8 cellular contexts compared by ENCODE assay signal in the genomic region with DNA sequence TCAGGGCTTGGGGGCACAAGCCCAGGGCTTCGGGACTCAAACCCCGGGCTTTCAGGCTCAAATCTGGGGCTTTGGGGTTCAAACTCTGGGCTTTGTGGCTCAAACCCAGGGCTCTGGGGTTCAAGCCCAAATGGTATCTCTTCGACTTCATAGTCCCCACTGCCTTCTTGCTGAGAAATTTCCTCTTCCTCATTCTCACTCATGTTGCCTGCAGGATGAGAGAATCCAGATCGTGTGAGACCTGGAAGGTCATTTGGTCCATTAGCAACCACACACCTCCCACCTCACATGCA. TPM values are rescaled to one million over a fixed set of nuclear protein-coding genes. Genes with fewer than 3 reads are reported as not detected.
A peak's percentile ranks its signal among the peaks of the same experiment; 100 is the strongest.
DNase-seq lines count a peak whose midpoint lies in the region; ATAC-seq and TF ChIP-seq lines count a peak whose summit lies in the region.

No MANE protein-coding gene starts in this region.

- no peak overlapping the region for H2AFZ ChIP-seq in OCI-LY3 (ENCODE audit: low read depth, low read length)

- H3K79me2 ChIP-seq in OCI-LY3 (ENCODE audit: low read length), result no peaks in the 10 kb centered on the region; the same call in 1 of the 2 replicates

- H3K36me3 Mint-ChIP-seq in CD4-positive, alpha-beta memory T cell, result peaks cover 5 to 21% of the 10 kb centered on the region in 2 donors
- peaks cover 3% of the 10 kb centered on the region for H3K36me3 Mint-ChIP-seq in osteocyte (ENCODE audit: unreplicated experiment)

- no peaks in the 10 kb centered on the region for H3K36me3 ChIP-seq in CD4-positive, alpha-beta memory T cell (ENCODE audit: insufficient read depth, low read length)
- H3K36me3 ChIP-seq in OCI-LY3 (replicated peaks; ENCODE audit: low read depth, low read length), result peaks cover 9% of the 10 kb centered on the region

- intact Hi-C loops in CD4-positive, alpha-beta memory T cell (cut with micrococcal nuclease), result loop anchor here (2.0 to 10.0 kb wide), 4 partner anchors 51 to 167 kb away; partner anchors contain the start of genes DCTPP1, ITGAL and SEPHS2

- POLR2A ChIA-PET in CD4-positive, alpha-beta memory T cell (lab: Charles Lee; ENCODE audit: partially characterized antibody), result interaction anchor here (1.0 to 4.9 kb wide), 10 partner anchors 9 to 133 kb away, joined by 3 to 41 read pairs (median 6); partner anchors contain the start of genes FBRS, ZNF688, ZNF747 and ZNF764

- H3K4me1 Mint-ChIP-seq in CD4-positive, alpha-beta memory T cell, result peaks cover 24 to 43% (median 31%) of the 10 kb centered on the region in 4 donors
- H3K4me1 Mint-ChIP-seq in osteocyte (ENCODE audit: unreplicated experiment), result peaks cover 19% of the 10 kb centered on the region

- peak overlapping the region; percentile 72 for H3K4me2 ChIP-seq in OCI-LY3 (ENCODE audit: low read length)

- H3K27me3 Mint-ChIP-seq in CD4-positive, alpha-beta memory T cell, result no peaks in the 10 kb centered on the region
- H3K27me3 Mint-ChIP-seq in osteocyte (ENCODE audit: unreplicated experiment), result no peaks in the 10 kb centered on the region

- CTCF ChIA-PET in CD4-positive, alpha-beta memory T cell (lab: Charles Lee; ENCODE audit: partially characterized antibody), result interaction anchor here (0.6 to 3.0 kb wide), 3 partner anchors 10 to 96 kb away, joined by 3 to 13 read pairs (median 11); partner anchors contain the start of genes DCTPP1 and ZNF747

- H3K27me3 ChIP-seq in CD4-positive, alpha-beta memory T cell (ENCODE audit: insufficient read depth, low read length), result no peaks in the 10 kb centered on the region
- no peaks in the 10 kb centered on the region for H3K27me3 ChIP-seq in OCI-LY3 (ENCODE audit: low read depth, low read length)

- H3K9me3 Mint-ChIP-seq in CD4-positive, alpha-beta memory T cell, result peaks cover 0 to 3% (median 0%) of the 10 kb centered on the region in 8 donors
- no peaks in the 10 kb centered on the region for H3K9me3 Mint-ChIP-seq in osteocyte (ENCODE audit: unreplicated experiment)

- H4K20me1 ChIP-seq in OCI-LY3 (ENCODE audit: insufficient read depth, low read length), result no peaks in the 10 kb centered on the region

- H3K9ac ChIP-seq in OCI-LY3 (ENCODE audit: low read length), result peak overlapping the region; percentile 86

- peaks cover 41% of the 10 kb centered on the region for H3K4me1 ChIP-seq in CD4-positive, alpha-beta memory T cell (ENCODE audit: insufficient read depth, low read length)
- peaks cover 18% of the 10 kb centered on the region for H3K4me1 ChIP-seq in OCI-LY3 (ENCODE audit: low read length)

- H3K4me3 ChIP-seq in CD4-positive, alpha-beta memory T cell (ENCODE audit: low read length in 2 of 2), result peak overlapping the region in 1 of 2 donors; percentile 43
- peak overlapping the region; percentile 87 for H3K4me3 ChIP-seq in OCI-LY3 (ENCODE audit: low read length)

- peak overlapping the region; percentile 83 to 90 (median 87) for H3K27ac Mint-ChIP-seq in CD4-positive, alpha-beta memory T cell
- peak overlapping the region; percentile 77 for H3K27ac Mint-ChIP-seq in osteocyte (ENCODE audit: unreplicated experiment)

- TF ChIP-seq CTCF in OCI-LY3 (IDR thresholded peaks at IDR 0.05; ENCODE audit: low read depth, low read length) (no peak), osteocyte (IDR thresholded peaks at IDR 0.05) (no peak)

- H3K4me3 Mint-ChIP-seq in CD4-positive, alpha-beta memory T cell, result peak overlapping the region; percentile 86 to 93 (median 88)
- peak overlapping the region; percentile 79 for H3K4me3 Mint-ChIP-seq in osteocyte (ENCODE audit: unreplicated experiment)

- H3K9me3 ChIP-seq in CD4-positive, alpha-beta memory T cell (ENCODE audit: control insufficient read depth in 1 of 2, low read length in 2 of 2), result no peaks in the 10 kb centered on the region
- H3K9me3 ChIP-seq in OCI-LY3 (ENCODE audit: insufficient read depth, low read length), result no peaks in the 10 kb centered on the region

- peak overlapping the region; percentile 45 for H3K27ac ChIP-seq in CD4-positive, alpha-beta memory T cell (ENCODE audit: low read depth, low read length)
- no peak overlapping the region; the same call in 1 of the 2 replicates for H3K27ac ChIP-seq in OCI-LY3 (ENCODE audit: low read length)

- ATAC-seq in GM21717 (IDR thresholded peaks at IDR 0.05; ENCODE audit: unreplicated experiment) (no peak), HG03432 (IDR thresholded peaks at IDR 0.05; ENCODE audit: unreplicated experiment) (no peak)

- DNase-seq in CD4-positive, alpha-beta memory T cell, result no peak
- DNase-seq in epidermal melanocyte (ENCODE audit: insufficient read length, low spot score), result peak; percentile 23
- no peak for DNase-seq in osteocyte (ENCODE audit: extremely low spot score, unreplicated experiment)
- DNase-seq in iPS-NIHi11 (ENCODE audit: low spot score), result no peak
- DNase-seq in activated CD4-positive, alpha-beta T cell treated with anti-CD3 and anti-CD28 coated beads, Interleukin-2, amount 50 U/mL, for 4 hours, result no peak

RNA-seq across cellular contexts. Expression of gene ZNF768, which starts 0.6 kb away (rescaled TPM):
- total RNA-seq in CD4-positive, alpha-beta memory T cell, result 1 to 10 TPM; 5.8 to 6.1 TPM
- polyA plus RNA-seq in CD4-positive, alpha-beta memory T cell, result 1 to 10 TPM in 1 of 2 donors, under 1 TPM in 1; 0.69 to 1.7 TPM
- 36.4 and 37.1 TPM in 2 replicates for total RNA-seq in osteocyte

RNA-seq across cellular contexts. Expression of gene ZNF747, which starts 8.9 kb away (rescaled TPM):
- 10 to 100 TPM; 15.7 to 17.8 TPM for total RNA-seq in CD4-positive, alpha-beta memory T cell
- 1 to 10 TPM; 7.8 to 8.8 TPM for polyA plus RNA-seq in CD4-positive, alpha-beta memory T cell
- 4.3 and 4.8 TPM in 2 replicates for total RNA-seq in osteocyte

RNA-seq across cellular contexts. Expression of gene ZNF764, which starts 32.4 kb away (rescaled TPM):
- 10 to 100 TPM; 28.9 to 29.3 TPM for total RNA-seq in CD4-positive, alpha-beta memory T cell
- polyA plus RNA-seq in CD4-positive, alpha-beta memory T cell, result 1 to 10 TPM; 4.2 to 8.8 TPM
- 10.1 and 12.1 TPM in 2 replicates for total RNA-seq in osteocyte

RNA-seq across cellular contexts. Expression of gene ZNF688, which starts 45.7 kb away (rescaled TPM):
- total RNA-seq in CD4-positive, alpha-beta memory T cell, result 10 to 100 TPM; 21.4 to 22.7 TPM
- 10 to 100 TPM; 31.7 to 33.8 TPM for polyA plus RNA-seq in CD4-positive, alpha-beta memory T cell
- total RNA-seq in osteocyte, result 10.9 and 11.3 TPM in 2 replicates

RNA-seq across cellular contexts. Expression of gene ITGAL, which starts 53.2 kb away (rescaled TPM):
- 100 to 1,000 TPM; 648 to 657 TPM for total RNA-seq in CD4-positive, alpha-beta memory T cell
- polyA plus RNA-seq in CD4-positive, alpha-beta memory T cell, result 100 to 1,000 TPM; 110 to 159 TPM
- total RNA-seq in osteocyte, result not detected in 2 replicates
